8 cellular contexts compared by ENCODE assay signal in genomic region chr7:95596183-95597135, GRCh38. TPM values are rescaled to one million over a fixed set of nuclear protein-coding genes. Genes with fewer than 3 reads are reported as not detected.
DNase-seq lines count a peak whose midpoint lies in the region; ATAC-seq, FAIRE-seq and TF ChIP-seq lines count a peak whose summit lies in the region.

PDK4 (minus strand) TSS chr7:95596516; CDS start chr7:95596293, 223 bp downstream.

- TF ChIP-seq CTCF in A549 (IDR thresholded peaks at IDR 0.05) (no peak), fibroblast of mammary gland (conservative IDR thresholded peaks at IDR 0.05; ENCODE audit: control insufficient read depth, insufficient read depth, low read depth, low read length) (no peak), thyroid gland (IDR thresholded peaks at IDR 0.05) (no peak)

- POLR2A ChIA-PET in A549 (lab: Yijun Ruan, JAX): no interaction called here

- ATAC-seq in A549 (peak; percentile 97 to 98), SK-N-SH treated with all-trans-retinoic acid at 6 μM for 48 hours (peak; percentile 91), HG03095 (IDR thresholded peaks at IDR 0.05; ENCODE audit: unreplicated experiment) (no peak)

- no peak for FAIRE-seq in A549 (lab: Jason Lieb, UNC)

- peaks cover 35 to 47% of the 10 kb centered on the region in 2 donors for H3K36me3 ChIP-seq in thyroid gland

- peak; percentile 47 for TF ChIP-seq POLR2A in A549 (IDR thresholded peaks at IDR 0.05; ENCODE audit: low read length)
- peak; percentile 89 to 96 for TF ChIP-seq POLR2A in thyroid gland (IDR thresholded peaks at IDR 0.05)

- H3K4me3 ChIP-seq in A549 (peak within 1 kb of the TSS; percentile 56), fibroblast of mammary gland (ENCODE audit: control insufficient read depth, low read depth, low read length) (peak within 1 kb of the TSS; percentile 76), mononuclear cell (ENCODE audit: low read length) (peak within 1 kb of the TSS; percentile 44), thyroid gland (replicated peaks in 1 of 3) (peak within 1 kb of the TSS; percentile 53 to 93 (median 87))

- intact Hi-C loops in thyroid gland (cut with DNase I): no loop called here

- CTCF ChIA-PET in A549 (lab: Yijun Ruan, JAX): interaction anchor here (0.6 to 2.0 kb wide), 6 partner anchors 8 to 91 kb away, joined by 3 to 4 read pairs (median 3); no protein-coding TSS in a partner anchor

- no peak for TF ChIP-seq EP300 in A549 (IDR thresholded peaks at IDR 0.05)

- WGBS in A549 (ENCODE audit: missing lambda C conversion rate): 3% methylated on average over 53 of the region's 67 CpGs
- 0 to 3% methylated on average over 38 to 44 of the region's 67 CpGs for WGBS in thyroid gland, 2 donors

- H3K9me3 ChIP-seq in A549 (no peaks in the 10 kb centered on the region), mononuclear cell (ENCODE audit: low read depth, low read length) (no peaks in the 10 kb centered on the region), thyroid gland (no peaks in the 10 kb centered on the region)

- peak within 1 kb of the TSS; percentile 68 to 85 for H3K27ac ChIP-seq in A549
- peak within 1 kb of the TSS; percentile 93 to 100 (median 99) for H3K27ac ChIP-seq in thyroid gland

- no peaks in the 10 kb centered on the region for H3K4me1 ChIP-seq in A549
- peaks cover 16% of the 10 kb centered on the region for H3K4me1 ChIP-seq in mononuclear cell (ENCODE audit: insufficient read depth, low read length)
- H3K4me1 ChIP-seq in thyroid gland: peaks cover 27 to 32% of the 10 kb centered on the region in 2 donors

- no peak for TF ChIP-seq RAD21 in A549 (conservative IDR thresholded peaks at IDR 0.05 in 1 of 2, IDR thresholded peaks at IDR 0.05 in 1 of 2)

- DNase-seq in A549 (ENCODE audit: low read depth in 1 of 2, low spot score in 1 of 2): peak; percentile 60 to 81
- DNase-seq in HCEC 1CT: peak; percentile 55
- peak; percentile 87 for DNase-seq in fibroblast of mammary gland (ENCODE audit: low read depth)
- DNase-seq in thyroid gland: peak; percentile 97
- DNase-seq in UCSD-AML1 (lab: John Stamatoyannopoulos, UW; ENCODE audit: unreplicated experiment): no peak

- peak within 1 kb of the TSS; percentile 87 for H3K4me2 ChIP-seq in A549

- H3K27me3 ChIP-seq in mononuclear cell (ENCODE audit: insufficient read depth, low read length) (no peaks in the 10 kb centered on the region), thyroid gland (no peaks in the 10 kb centered on the region)

TF ChIP-seq in A549, 52 proteins besides CTCF, POLR2A, EP300 and RAD21 (continues in another document):
- peak; percentile 54; the same call in 1 of the 2 replicates for TF ChIP-seq MAX (IDR thresholded peaks at IDR 0.05)
- peak; percentile 48; the same call in 1 of the 2 replicates for TF ChIP-seq PHF8 (IDR thresholded peaks at IDR 0.05; ENCODE audit: borderline replicate concordance, low read depth)
- TF ChIP-seq JUN (IDR thresholded peaks at IDR 0.05): peak in 1 of 2 experiments; percentile 38; a peak in 2 of 5 replicates
- no peak for TF ChIP-seq PBX3 (IDR thresholded peaks at IDR 0.05)
- TF ChIP-seq E2F6 (IDR thresholded peaks at IDR 0.05; ENCODE audit: borderline replicate concordance, low read depth): peak; percentile 74

TF ChIP-seq in SK-N-SH treated with all-trans-retinoic acid at 6 μM for 48 hours, 23 proteins besides CTCF, POLR2A, EP300 and RAD21:
- TF ChIP-seq CSRNP3 (CRISPR knock-in tag; IDR thresholded peaks at IDR 0.05) (no peak), ZNF8 (CRISPR knock-in tag; IDR thresholded peaks at IDR 0.05) (no peak), TSHZ2 (CRISPR knock-in tag; IDR thresholded peaks at IDR 0.05) (no peak), ZNF70 (CRISPR knock-in tag; IDR thresholded peaks at IDR 0.05) (no peak), TCF4 (CRISPR knock-in tag; IDR thresholded peaks at IDR 0.05; ENCODE audit: borderline replicate concordance) (no peak), ZFP3 (CRISPR knock-in tag; IDR thresholded peaks at IDR 0.05) (no peak), SNAI2 (CRISPR knock-in tag; IDR thresholded peaks at IDR 0.05) (no peak), ZC3H10 (CRISPR knock-in tag; IDR thresholded peaks at IDR 0.05) (no peak), BACH2 (CRISPR knock-in tag; IDR thresholded peaks at IDR 0.05; ENCODE audit: borderline replicate concordance) (no peak), POU6F1 (CRISPR knock-in tag; IDR thresholded peaks at IDR 0.05; ENCODE audit: borderline replicate concordance, low read depth) (no peak)

RNA-seq across cellular contexts. Expression of gene PDK4, which starts in this region (rescaled TPM):
- polyA plus RNA-seq in A549 (2011; rRNA removed) (21.9 and 26.1 TPM in 2 replicates), A549 (2017; fragmentation: RNase III; extraction: RNeasy Plus Mini Kit Qiagen cat#74134 plus additional on column Dnase treatment) (5.5 to 8.6 TPM (median 6.5 TPM) in 3 replicates)
- 2.4 and 3.0 TPM in 2 replicates for polyA plus RNA-seq in A549 (2012; cell fraction: cytosol; rRNA removed)
- 4.0 and 6.2 TPM in 2 replicates for polyA plus RNA-seq in A549 (2012; cell fraction: nucleus; rRNA removed)
- polyA minus RNA-seq in A549 (2011; rRNA and poly(A)+ RNA removed): 13.2 and 14.7 TPM in 2 replicates
- total RNA-seq in mononuclear cell (1.2 TPM), thyroid gland (100 to 1,000 TPM in 3 of 4 donors, 10 to 100 TPM in 1; 37.9 to 453 (median 141) TPM)

Comparison
In these comparisons a context has a peak if more than half of its experiments do, and no peak if none do; other contexts are left out.
1. RNA of gene PDK4 (total RNA-seq): 37.9 to 453 TPM in thyroid gland; 1.2 TPM in mononuclear cell (single experiment); every median in the first group is over 10 times any median in the second.
2. Peak in every context shown above with its lines, with median percentiles within 50 percentile points of each other: H3K4me3 ChIP-seq.